ENCODE assay signal across 27 cellular contexts in genomic region chr7:1488016-1488415, GRCh38. TPM values are rescaled to one million over a fixed set of nuclear protein-coding genes. Genes with fewer than 3 reads are reported as not detected.
DNase-seq lines count a peak whose midpoint lies in the region; ATAC-seq and TF ChIP-seq lines count a peak whose summit lies in the region.
"Had no signal": no experiment of that assay in that cellular context is flagged by ENCODE, and none has a peak within 500 bp of the region (broad histone marks: within the 10 kb centered on the region; RNA-seq: fewer than 3 reads in every experiment).

No MANE protein-coding gene starts in this region.

- H2AFZ ChIP-seq in trophoblast cell (ENCODE audit: insufficient read depth, low read length, poor library complexity) = no peak overlapping the region

- no peak overlapping the region for H3K23ac ChIP-seq in trophoblast cell (ENCODE audit: low read length)

- TF ChIP-seq CTCF in endodermal cell (conservative IDR thresholded peaks at IDR 0.05) (no peak), upper lobe of right lung (IDR thresholded peaks at IDR 0.05) (no peak)

- H4K8ac ChIP-seq in trophoblast cell (ENCODE audit: low read depth, low read length) = no peak overlapping the region

- no peaks in the 10 kb centered on the region for H3K4me1 Mint-ChIP-seq in activated CD8-positive, alpha-beta memory T cell treated with anti-CD3 and anti-CD28 coated beads, Interleukin-2, amount 10 ng/mL, durations not matched to agents 7 days and 5 days
- H3K4me1 Mint-ChIP-seq in endodermal cell = no peaks in the 10 kb centered on the region
- H3K4me1 Mint-ChIP-seq: B cell, CD14-positive monocyte had no signal

- H3K4me1 ChIP-seq in endodermal cell (ENCODE audit: control insufficient read depth, insufficient read depth, low read length) = no peaks in the 10 kb centered on the region
- H3K4me1 ChIP-seq in trophoblast cell (ENCODE audit: control insufficient read depth in 1 of 2, insufficient read depth in 2 of 2, low read length in 2 of 2) = no peaks in the 10 kb centered on the region
- H3K4me1 ChIP-seq in upper lobe of right lung = no peaks in the 10 kb centered on the region
- H3K4me1 ChIP-seq: SJSA1 had no signal

- H3K79me1 ChIP-seq in trophoblast cell (ENCODE audit: low read length) = no peaks in the 10 kb centered on the region

- no peak overlapping the region for H2BK12ac ChIP-seq in trophoblast cell (ENCODE audit: low read length)

- H3K9me3 Mint-ChIP-seq in activated CD8-positive, alpha-beta memory T cell treated with anti-CD3 and anti-CD28 coated beads, Interleukin-2, amount 10 ng/mL, durations not matched to agents 7 days and 5 days (ENCODE audit: low read depth) = no peaks in the 10 kb centered on the region
- no peaks in the 10 kb centered on the region for H3K9me3 Mint-ChIP-seq in endodermal cell
- H3K9me3 Mint-ChIP-seq: CD8-positive, alpha-beta memory T cell had no signal

- intact Hi-C loops in upper lobe of right lung (cut with DNase I) = no loop called here

- H3K4me3 ChIP-seq in endodermal cell (ENCODE audit: low read length) = no peak overlapping the region
- peak overlapping the region; percentile 3 for H3K4me3 ChIP-seq in trophoblast cell (ENCODE audit: low read depth, low read length)
- no peak overlapping the region for H3K4me3 ChIP-seq in upper lobe of right lung
- H3K4me3 ChIP-seq: SJSA1 had no signal

- no peak for DNase-seq in activated CD8-positive, alpha-beta memory T cell treated with anti-CD3 and anti-CD28 coated beads, Interleukin-2, amount 10 ng/mL, durations not matched to agents 7 days and 5 days
- DNase-seq in activated CD8-positive, alpha-beta memory T cell treated with anti-CD3 and anti-CD28 coated beads, Interleukin-2, amount 50 U/mL, for 4 hours = no peak
- DNase-seq in endodermal cell (no peak), trophoblast cell (no peak), NCI-H2081 treated with DMSO at 0.1 percent for 48 hours (lab: John Stamatoyannopoulos, UW) (no peak), upper lobe of right lung (no peak)
- DNase-seq: CD8-positive, alpha-beta memory T cell; DMS 273 treated with DMSO at 0.1 percent for 48 hours; DMS79; EL; GDM1; KBM-7; MM.1S; NCI-H1417; NCI-H1694 treated with DMSO at 0.1 percent for 48 hours; NCI-H2081; NCI-H2171; NCI-H226; NCI-H510A; NCI-H69; Right ventricle myocardium superior; RPMI8226 had no signal

- no peak overlapping the region for H4K12ac ChIP-seq in trophoblast cell (ENCODE audit: low read depth, low read length)

- no peak overlapping the region for H3K4ac ChIP-seq in trophoblast cell (ENCODE audit: low read depth, low read length)

- H2AK5ac ChIP-seq in trophoblast cell (ENCODE audit: low read length) = no peak overlapping the region

- no peaks in the 10 kb centered on the region for H3K79me2 ChIP-seq in trophoblast cell (ENCODE audit: control insufficient read depth, insufficient read depth, low read length, poor library complexity)

- H3K27me3 ChIP-seq in endodermal cell (ENCODE audit: control insufficient read depth, insufficient read depth, low read length, poor library complexity, severe bottlenecking) (no peaks in the 10 kb centered on the region), trophoblast cell (ENCODE audit: insufficient read depth, low read length) (no peaks in the 10 kb centered on the region), upper lobe of right lung (no peaks in the 10 kb centered on the region)
- H3K27me3 ChIP-seq: SJSA1 had no signal

- H3K27ac Mint-ChIP-seq in activated CD8-positive, alpha-beta memory T cell treated with anti-CD3 and anti-CD28 coated beads, Interleukin-2, amount 10 ng/mL, durations not matched to agents 7 days and 5 days = peak overlapping the region; percentile 2
- H3K27ac Mint-ChIP-seq in endodermal cell = peak overlapping the region; percentile 12
- H3K27ac Mint-ChIP-seq: B cell had no signal

- H3K18ac ChIP-seq in trophoblast cell (ENCODE audit: low read length) = no peak overlapping the region

- no peak overlapping the region for H2BK120ac ChIP-seq in trophoblast cell (ENCODE audit: insufficient read depth, low read length, poor library complexity)

- H4K91ac ChIP-seq in trophoblast cell (ENCODE audit: low read depth, low read length) = no peak overlapping the region

- 91 to 92% methylated on average over 16 to 20 of the region's 20 CpGs for WGBS in endodermal cell (ENCODE audit: insufficient coverage in 1 of 2, insufficient read length in 1 of 2), 2 experiments
- WGBS in trophoblast cell (ENCODE audit: extremely low coverage, insufficient coverage, insufficient read length) = no CpG with 5 or more reads among the region's 20 CpGs

- CTCF ChIA-PET in activated CD8-positive, alpha-beta memory T cell treated with anti-CD3 and anti-CD28 coated beads, Interleukin-2, amount 10 ng/mL, durations not matched to agents 7 days and 5 days (lab: Charles Lee) = no interaction called here

- H3K36me3 Mint-ChIP-seq in activated CD8-positive, alpha-beta memory T cell treated with anti-CD3 and anti-CD28 coated beads, Interleukin-2, amount 10 ng/mL, durations not matched to agents 7 days and 5 days = peaks cover 6% of the 10 kb centered on the region
- H3K36me3 Mint-ChIP-seq in endodermal cell (ENCODE audit: low read depth) = peaks cover 53% of the 10 kb centered on the region

- no peak overlapping the region for H3K27ac ChIP-seq in endodermal cell (ENCODE audit: low read depth, low read length)
- no peak overlapping the region for H3K27ac ChIP-seq in trophoblast cell (ENCODE audit: low read depth, low read length)
- H3K27ac ChIP-seq in upper lobe of right lung = no peak overlapping the region
- H3K27ac ChIP-seq: 22Rv1, SJSA1 had no signal

- H3K36me3 ChIP-seq in endodermal cell (ENCODE audit: control insufficient read depth, insufficient read depth, low read length) (peaks cover 33% of the 10 kb centered on the region), trophoblast cell (ENCODE audit: control insufficient read depth in 1 of 2, insufficient read depth in 2 of 2, low read length in 2 of 2) (peaks cover 86 to 89% of the 10 kb centered on the region in 2 experiments), upper lobe of right lung (peaks cover 87% of the 10 kb centered on the region)

- H3K27me3 Mint-ChIP-seq in activated CD8-positive, alpha-beta memory T cell treated with anti-CD3 and anti-CD28 coated beads, Interleukin-2, amount 10 ng/mL, durations not matched to agents 7 days and 5 days = no peaks in the 10 kb centered on the region
- no peaks in the 10 kb centered on the region for H3K27me3 Mint-ChIP-seq in endodermal cell (ENCODE audit: insufficient read depth)
- H3K27me3 Mint-ChIP-seq: B cell had no signal

- H3K9ac ChIP-seq in endodermal cell (ENCODE audit: extremely low read depth, low read length, poor library complexity, severe bottlenecking) = no peak overlapping the region
- no peak overlapping the region for H3K9ac ChIP-seq in trophoblast cell (ENCODE audit: low read length)

- no peak overlapping the region for H3K14ac ChIP-seq in trophoblast cell (ENCODE audit: low read length)

- H3K9me3 ChIP-seq in endodermal cell (ENCODE audit: control insufficient read depth, low read length) (no peaks in the 10 kb centered on the region), trophoblast cell (ENCODE audit: insufficient read depth, low read depth, low read length) (peaks cover 2% of the 10 kb centered on the region), upper lobe of right lung (no peaks in the 10 kb centered on the region)
- H3K9me3 ChIP-seq: SJSA1 had no signal

- H3K4me2 ChIP-seq in trophoblast cell (ENCODE audit: low read length) = no peak overlapping the region

- no peak for ATAC-seq in activated CD8-positive, alpha-beta memory T cell treated with anti-CD3 and anti-CD28 coated beads, Interleukin-2, amount 10 ng/mL, durations not matched to agents 7 days and 5 days
- ATAC-seq in HG02759 (IDR thresholded peaks at IDR 0.05; ENCODE audit: unreplicated experiment) = no peak
- no peak for ATAC-seq in upper lobe of right lung

- no peak overlapping the region for H2BK5ac ChIP-seq in trophoblast cell (ENCODE audit: low read depth, low read length, poor library complexity)

- H3K4me3 Mint-ChIP-seq in activated CD8-positive, alpha-beta memory T cell treated with anti-CD3 and anti-CD28 coated beads, Interleukin-2, amount 10 ng/mL, durations not matched to agents 7 days and 5 days = no peak overlapping the region
- H3K4me3 Mint-ChIP-seq in endodermal cell = no peak overlapping the region
- H3K4me3 Mint-ChIP-seq: B cell had no signal

RNA-seq across cellular contexts. Expression of gene INTS1, which starts 16.2 kb away (rescaled TPM):
- 100 to 1,000 TPM in 1 of 2 experiments, 10 to 100 TPM in 1; 97.5 to 102 TPM for total RNA-seq in activated CD8-positive, alpha-beta memory T cell treated with anti-CD3 and anti-CD28 coated beads, Interleukin-2, amount 10 ng/mL, durations not matched to agents 7 days and 5 days
- total RNA-seq in endodermal cell (100 to 1,000 TPM; 145 to 178 TPM), upper lobe of right lung (49.2 TPM)
- 71.2 TPM for polyA plus RNA-seq in endodermal cell (2013, experiment 1 of 2)
- 59.7 TPM for polyA plus RNA-seq in endodermal cell (2013, experiment 2 of 2)
- 35.4 and 39.0 TPM in 2 replicates for polyA plus RNA-seq in trophoblast cell (2013)

RNA-seq across cellular contexts. Expression of gene MICALL2, which starts 28.7 kb away (rescaled TPM):
- total RNA-seq in activated CD8-positive, alpha-beta memory T cell treated with anti-CD3 and anti-CD28 coated beads, Interleukin-2, amount 10 ng/mL, durations not matched to agents 7 days and 5 days = 1 to 10 TPM; 2.1 to 2.2 TPM
- total RNA-seq in endodermal cell (10 to 100 TPM; 19.4 to 24.8 TPM), upper lobe of right lung (37.6 TPM)
- 25.2 TPM for polyA plus RNA-seq in endodermal cell (2013, experiment 1 of 2)
- 26.2 TPM for polyA plus RNA-seq in endodermal cell (2013, experiment 2 of 2)
- 150 and 168 TPM in 2 replicates for polyA plus RNA-seq in trophoblast cell (2013)

RNA-seq across cellular contexts. Expression of gene MAFK, which starts 42.5 kb away (rescaled TPM):
- total RNA-seq in activated CD8-positive, alpha-beta memory T cell treated with anti-CD3 and anti-CD28 coated beads, Interleukin-2, amount 10 ng/mL, durations not matched to agents 7 days and 5 days = 10 to 100 TPM; 22.4 to 22.9 TPM
- total RNA-seq in endodermal cell = 10 to 100 TPM in 1 of 2 donors, 1 to 10 TPM in 1; 7.7 to 10.7 TPM
- polyA plus RNA-seq in endodermal cell (2013, experiment 1 of 2) = 5.6 TPM
- 5.2 TPM for polyA plus RNA-seq in endodermal cell (2013, experiment 2 of 2)
- 55.4 and 60.1 TPM in 2 replicates for polyA plus RNA-seq in trophoblast cell (2013)
- total RNA-seq in upper lobe of right lung = 64.8 TPM

Comparison
In these comparisons a context has a peak if more than half of its experiments do, and no peak if none do; other contexts are left out.
1. RNA of gene MICALL2, which starts 28.7 kb away (total RNA-seq): 37.6 TPM in upper lobe of right lung (single experiment) and 19.4 to 24.8 TPM in endodermal cell; 2.1 to 2.2 TPM in activated CD8-positive, alpha-beta memory T cell treated with anti-CD3 and anti-CD28 coated beads, Interleukin-2, amount 10 ng/mL, durations not matched to agents 7 days and 5 days; every median in the first group is over 4 times any median in the second.